In genomic region chr4:40206421-40206820, GRCh38 we compare ENCODE assay signal across 15 cellular contexts. TPM values are rescaled to one million over a fixed set of nuclear protein-coding genes. Genes with fewer than 3 reads are reported as not detected.
A peak's percentile ranks its signal among the peaks of the same experiment; 100 is the strongest.
DNase-seq lines count a peak whose midpoint lies in the region; ATAC-seq and TF ChIP-seq lines count a peak whose summit lies in the region.
"Had no signal": no experiment of that assay in that cellular context is flagged by ENCODE, and none has a peak within 500 bp of the region (broad histone marks: within the 10 kb centered on the region; RNA-seq: fewer than 3 reads in every experiment).

No MANE protein-coding gene starts in this region.

- H3K36me3 Mint-ChIP-seq in activated CD4-positive, alpha-beta T cell treated with anti-CD3 and anti-CD28 coated beads for 36 hours (ENCODE audit: low read depth), result peaks cover 77% of the 10 kb centered on the region
- no peaks in the 10 kb centered on the region for H3K36me3 Mint-ChIP-seq in mesothelial cell of epicardium

- no peak for ATAC-seq in activated CD4-positive, alpha-beta T cell treated with anti-CD3 and anti-CD28 coated beads for 36 hours
- no peak for ATAC-seq in thoracic aorta (ENCODE audit: insufficient number of reproducible peaks, low FRiP score, low read depth)
- ATAC-seq in GM21717 (IDR thresholded peaks at IDR 0.05; ENCODE audit: unreplicated experiment), result no peak
- no peak for ATAC-seq in HG03378 (IDR thresholded peaks at IDR 0.05; ENCODE audit: unreplicated experiment)
- ATAC-seq: A549, HCT116, heart right ventricle had no signal

- CTCF ChIA-PET in activated CD4-positive, alpha-beta T cell treated with anti-CD3 and anti-CD28 coated beads for 36 hours (lab: Charles Lee), result interaction anchor here (0.6 to 5.7 kb wide), 13 partner anchors 9 to 150 kb away, joined by 3 to 33 read pairs (median 5); partner anchors contain the start of gene N4BP2

- peak overlapping the region; percentile 62 for H3K9ac ChIP-seq in SK-N-MC (ENCODE audit: insufficient read length)

- peaks cover 70% of the 10 kb centered on the region for H3K4me1 Mint-ChIP-seq in activated CD4-positive, alpha-beta T cell treated with anti-CD3 and anti-CD28 coated beads for 36 hours
- H3K4me1 Mint-ChIP-seq in mesothelial cell of epicardium, result peaks cover 3% of the 10 kb centered on the region

- H3K27ac ChIP-seq in SK-N-MC (peak overlapping the region; percentile 95), thoracic aorta (no peak overlapping the region)

- no peaks in the 10 kb centered on the region for H3K27me3 ChIP-seq in thoracic aorta (replicated peaks; ENCODE audit: insufficient read depth)
- H3K27me3 ChIP-seq: heart right ventricle had no signal

- no peak for DNase-seq in activated CD4-positive, alpha-beta T cell treated with anti-CD3 and anti-CD28 coated beads for 36 hours
- no peak for DNase-seq in activated CD4-positive, alpha-beta T cell treated with anti-CD3 and anti-CD28 coated beads, Interleukin-2, amount 50 U/mL, for 1 hour
- DNase-seq in SK-N-MC (ENCODE audit: low read depth, low spot score) (no peak), dermis blood vessel endothelial cell (peak; percentile 20), thoracic aorta (ENCODE audit: low spot score) (no peak), mesothelial cell of epicardium (ENCODE audit: low spot score in 2 of 2, unreplicated experiment in 2 of 2) (no peak)
- DNase-seq: activated gamma-delta T cell; effector CD4-positive, alpha-beta T cell; heart right ventricle; NCI-H524 treated with DMSO at 0.1 percent for 48 hours had no signal

- peak overlapping the region; percentile 98 for H3K4me3 Mint-ChIP-seq in activated CD4-positive, alpha-beta T cell treated with anti-CD3 and anti-CD28 coated beads for 36 hours
- no peak overlapping the region for H3K4me3 Mint-ChIP-seq in mesothelial cell of epicardium

- POLR2A ChIA-PET in activated CD4-positive, alpha-beta T cell treated with anti-CD3 and anti-CD28 coated beads for 36 hours (lab: Charles Lee), result interaction anchor here (1.5 to 1.7 kb wide), 2 partner anchors 19 to 31 kb away, joined by 4 to 5 read pairs; no protein-coding TSS in a partner anchor

- H3K9me3 ChIP-seq in SK-N-MC (ENCODE audit: low read depth, low read length) (no peaks in the 10 kb centered on the region), thoracic aorta (no peaks in the 10 kb centered on the region)
- H3K9me3 ChIP-seq: A549, heart right ventricle had no signal

- H3K27me3 Mint-ChIP-seq in activated CD4-positive, alpha-beta T cell treated with anti-CD3 and anti-CD28 coated beads for 36 hours, result no peaks in the 10 kb centered on the region
- H3K27me3 Mint-ChIP-seq in mesothelial cell of epicardium (ENCODE audit: low read depth), result no peaks in the 10 kb centered on the region

- peaks cover 0 to 3% of the 10 kb centered on the region in 2 donors for H3K4me1 ChIP-seq in thoracic aorta (ENCODE audit: control insufficient read depth in 1 of 2, low read depth in 2 of 2)

- no peaks in the 10 kb centered on the region for H3K9me3 Mint-ChIP-seq in activated CD4-positive, alpha-beta T cell treated with anti-CD3 and anti-CD28 coated beads for 36 hours (ENCODE audit: low read depth)
- no peaks in the 10 kb centered on the region for H3K9me3 Mint-ChIP-seq in mesothelial cell of epicardium

- TF ChIP-seq CTCF in thoracic aorta (IDR thresholded peaks at IDR 0.05) (no peak), mesothelial cell of epicardium (IDR thresholded peaks at IDR 0.05; ENCODE audit: unreplicated experiment) (no peak)

- peak overlapping the region; percentile 100 for H3K27ac Mint-ChIP-seq in activated CD4-positive, alpha-beta T cell treated with anti-CD3 and anti-CD28 coated beads for 36 hours
- H3K27ac Mint-ChIP-seq in mesothelial cell of epicardium, result no peak overlapping the region

- H3K36me3 ChIP-seq in SK-N-MC (ENCODE audit: insufficient read depth, low read length), result peaks cover 11% of the 10 kb centered on the region
- H3K36me3 ChIP-seq in thoracic aorta, result no peaks in the 10 kb centered on the region
- H3K36me3 ChIP-seq: heart right ventricle had no signal

- intact Hi-C loops in activated CD4-positive, alpha-beta T cell treated with anti-CD3 and anti-CD28 coated beads for 36 hours (cut with DNase I, micrococcal nuclease), result loop anchor here (1.0 to 10.0 kb wide), 3 partner anchors 20 to 1022 kb away; partner anchors contain the start of gene WDR19 (in 1 of the 2)

- H3K4me3 ChIP-seq in SK-N-MC (peak overlapping the region; percentile 51), thoracic aorta (peak overlapping the region; percentile 23)
- H3K4me3 ChIP-seq: A549 had no signal

RNA-seq across cellular contexts. Expression of gene RHOH, which starts 9.6 kb away (rescaled TPM):
- total RNA-seq in activated CD4-positive, alpha-beta T cell treated with anti-CD3 and anti-CD28 coated beads for 36 hours, result 10 to 100 TPM; 74.7 to 83.6 TPM
- total RNA-seq in dermis blood vessel endothelial cell, result 0.17 and 0.65 TPM in 2 replicates
- total RNA-seq in thoracic aorta, result 10 to 100 TPM in 1 of 2 donors, 1 to 10 TPM in 1; 5.8 to 10.2 TPM
- 0.25 to 0.40 TPM (median 0.29 TPM) in 3 replicates for total RNA-seq in mesothelial cell of epicardium
- total RNA-seq: M059J had no signal

Comparison
In these comparisons a context has a peak if more than half of its experiments do, and no peak if none do; other contexts are left out.
1. RNA of gene RHOH, which starts 9.6 kb away (total RNA-seq): 74.7 to 83.6 TPM in activated CD4-positive, alpha-beta T cell treated with anti-CD3 and anti-CD28 coated beads for 36 hours; 5.8 to 10.2 TPM in thoracic aorta, 0.25 to 0.40 TPM in mesothelial cell of epicardium and 0.17 to 0.65 TPM in dermis blood vessel endothelial cell; every median in the first group is over 4 times any median in the second.